In the genomic region with DNA sequence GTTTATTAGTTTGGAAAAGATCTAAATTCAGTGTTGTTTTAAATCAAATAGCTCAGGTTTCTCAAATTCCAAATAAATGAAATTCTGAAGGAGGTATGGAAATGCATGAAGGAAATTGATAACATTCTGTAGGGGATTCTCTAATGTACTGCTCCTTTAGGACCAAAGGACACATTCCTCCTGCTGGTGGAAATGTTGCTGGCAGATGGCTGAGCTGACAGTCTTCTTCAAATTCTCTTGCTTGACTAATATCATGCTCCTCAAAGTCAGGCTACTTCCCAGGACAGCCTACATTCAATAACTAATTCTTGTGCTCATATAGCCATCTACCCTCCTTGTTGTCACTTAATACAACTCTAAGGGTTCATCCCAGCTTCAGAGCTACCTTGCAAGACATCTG, we compare ENCODE assay signal across 20 cellular contexts.
"Had no signal": no experiment of that assay in that cellular context is flagged by ENCODE, and none has a peak within 500 bp of the region (broad histone marks: within the 10 kb centered on the region; RNA-seq: fewer than 3 reads in every experiment).

No MANE protein-coding gene starts in this region.

- H3K27ac ChIP-seq: coronary artery, gastrocnemius medialis, heart right ventricle, tibial artery, uterus had no signal

- H3K9me3 ChIP-seq: gastrocnemius medialis, heart right ventricle, tibial artery, uterus had no signal

- ATAC-seq: activated CD8-positive, alpha-beta T cell treated with anti-CD3 and anti-CD28 coated beads, Interleukin-2, amount 10 ng/mL, durations not matched to agents 7 days and 5 days; activated T-cell treated with anti-CD3 and anti-CD28 coated beads, Interleukin-2, amount 50 U/mL, for 4 hours; gastrocnemius medialis; heart right ventricle; left cardiac atrium; natural killer cell treated with Interleukin-12 subunit alpha and Interleukin-12 subunit beta and Interleukin-15 and Interleukin-18, amount 100 ng/mL, for 72 hours; stimulated activated naive CD8-positive, alpha-beta T cell treated with anti-CD3 and anti-CD28 coated beads, Interleukin-15, Interleukin-2, amounts not matched to agents 100 U/mL and 50 U/mL, for 24 hours; T-cell had no signal

- H3K4me1 ChIP-seq: gastrocnemius medialis, heart right ventricle, tibial artery, uterus had no signal

- H3K27me3 ChIP-seq: gastrocnemius medialis, heart right ventricle, tibial artery, uterus had no signal

- H3K4me3 ChIP-seq: coronary artery, gastrocnemius medialis, heart right ventricle, tibial artery, uterus had no signal

- H3K36me3 ChIP-seq: gastrocnemius medialis, heart right ventricle, tibial artery, uterus had no signal

- DNase-seq: activated CD4-positive, alpha-beta T cell treated with anti-CD3 and anti-CD28 coated beads, Interleukin-2, amount 10 ng/mL, durations not matched to agents 24 days and 14 days; activated CD8-positive, alpha-beta memory T cell treated with anti-CD3 and anti-CD28 coated beads, Interleukin-2, amount 50 U/mL, for 4 hours; activated CD8-positive, alpha-beta T cell treated with anti-CD3 and anti-CD28 coated beads, Interleukin-2, amount 10 ng/mL, durations not matched to agents 7 days and 5 days; activated naive CD4-positive, alpha-beta T cell treated with anti-CD3 and anti-CD28 coated beads for 36 hours; activated T-cell treated with anti-CD3 and anti-CD28 coated beads, Interleukin-2, amount 50 U/mL, for 4 hours; anterior cingulate cortex; gastrocnemius medialis; heart right ventricle; left cardiac atrium; mesenchymal stem cell; nucleus accumbens; stimulated activated CD4-positive, alpha-beta T cell treated with anti-CD3 and anti-CD28 coated beads, Interleukin-2, amount 100 ng/mL, for 24 hours; stimulated activated naive CD8-positive, alpha-beta T cell treated with anti-CD3 and anti-CD28 coated beads, Interleukin-15, Interleukin-2, amounts not matched to agents 100 U/mL and 50 U/mL, for 24 hours; substantia nigra; T-cell; T-helper 9 cell; tibial artery; uterus had no signal
